Comparison of ENCODE assay signal across 1 cellular context in the genomic region with DNA sequence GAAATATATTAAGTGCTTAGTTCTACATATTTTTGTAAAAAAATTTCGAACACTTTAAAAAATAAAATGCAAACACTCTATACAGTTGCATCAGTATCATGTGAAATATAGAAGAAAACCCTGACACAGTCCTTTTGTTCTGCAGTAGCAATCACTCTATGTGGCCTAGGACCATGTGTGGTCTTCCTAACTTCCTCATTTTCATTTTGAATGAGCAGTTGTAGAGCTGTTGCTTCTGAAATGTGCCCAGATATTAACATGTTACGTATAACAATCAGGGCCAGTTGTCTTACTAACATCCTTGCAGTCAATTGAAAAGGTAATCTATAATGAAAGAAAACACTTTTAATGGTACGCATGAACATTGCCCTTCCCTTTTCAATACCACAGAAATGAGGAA.
TF ChIP-seq lines count a peak whose summit lies in the region.

No MANE protein-coding gene starts in this region.

TF ChIP-seq in SK-N-SH, 30 proteins besides CTCF, POLR2A, EP300 and RAD21 (continued from another document):
- TF ChIP-seq, protein P1, sequence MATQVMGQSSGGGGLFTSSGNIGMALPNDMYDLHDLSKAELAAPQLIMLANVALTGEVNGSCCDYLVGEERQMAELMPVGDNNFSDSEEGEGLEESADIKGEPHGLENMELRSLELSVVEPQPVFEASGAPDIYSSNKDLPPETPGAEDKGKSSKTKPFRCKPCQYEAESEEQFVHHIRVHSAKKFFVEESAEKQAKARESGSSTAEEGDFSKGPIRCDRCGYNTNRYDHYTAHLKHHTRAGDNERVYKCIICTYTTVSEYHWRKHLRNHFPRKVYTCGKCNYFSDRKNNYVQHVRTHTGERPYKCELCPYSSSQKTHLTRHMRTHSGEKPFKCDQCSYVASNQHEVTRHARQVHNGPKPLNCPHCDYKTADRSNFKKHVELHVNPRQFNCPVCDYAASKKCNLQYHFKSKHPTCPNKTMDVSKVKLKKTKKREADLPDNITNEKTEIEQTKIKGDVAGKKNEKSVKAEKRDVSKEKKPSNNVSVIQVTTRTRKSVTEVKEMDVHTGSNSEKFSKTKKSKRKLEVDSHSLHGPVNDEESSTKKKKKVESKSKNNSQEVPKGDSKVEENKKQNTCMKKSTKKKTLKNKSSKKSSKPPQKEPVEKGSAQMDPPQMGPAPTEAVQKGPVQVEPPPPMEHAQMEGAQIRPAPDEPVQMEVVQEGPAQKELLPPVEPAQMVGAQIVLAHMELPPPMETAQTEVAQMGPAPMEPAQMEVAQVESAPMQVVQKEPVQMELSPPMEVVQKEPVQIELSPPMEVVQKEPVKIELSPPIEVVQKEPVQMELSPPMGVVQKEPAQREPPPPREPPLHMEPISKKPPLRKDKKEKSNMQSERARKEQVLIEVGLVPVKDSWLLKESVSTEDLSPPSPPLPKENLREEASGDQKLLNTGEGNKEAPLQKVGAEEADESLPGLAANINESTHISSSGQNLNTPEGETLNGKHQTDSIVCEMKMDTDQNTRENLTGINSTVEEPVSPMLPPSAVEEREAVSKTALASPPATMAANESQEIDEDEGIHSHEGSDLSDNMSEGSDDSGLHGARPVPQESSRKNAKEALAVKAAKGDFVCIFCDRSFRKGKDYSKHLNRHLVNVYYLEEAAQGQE (IDR thresholded peaks at IDR 0.05; ENCODE audit: low read depth, low read length) = no peak
- TF ChIP-seq FOXJ3 (CRISPR knock-in tag; IDR thresholded peaks at IDR 0.05) (no peak), FOXM1 (IDR thresholded peaks at IDR 0.05; ENCODE audit: low read depth) (no peak)
